Comparison of ENCODE assay signal across 14 cellular contexts in genomic region chr16:4678596-4678995, GRCh38. TPM values are rescaled to one million over a fixed set of nuclear protein-coding genes. Genes with fewer than 3 reads are reported as not detected.
DNase-seq lines count a peak whose midpoint lies in the region; ATAC-seq and TF ChIP-seq lines count a peak whose summit lies in the region.
"Had no signal": no experiment of that assay in that cellular context is flagged by ENCODE, and none has a peak within 500 bp of the region (broad histone marks: within the 10 kb centered on the region; RNA-seq: fewer than 3 reads in every experiment).

No MANE protein-coding gene starts in this region.

- peaks cover 5 to 8% of the 10 kb centered on the region in 2 donors for H3K36me3 Mint-ChIP-seq in activated T-cell treated with anti-CD3 and anti-CD28 coated beads, Interleukin-2, amount 50 U/mL, for 72 hours (ENCODE audit: insufficient read depth in 2 of 2)
- peaks cover 86% of the 10 kb centered on the region for H3K36me3 Mint-ChIP-seq in dendritic cell treated with granulocyte-macrophage colony-stimulating factor and Interleukin-4, amounts not matched to agents 40 ng/mL and 50 ng/mL, for 4 days (ENCODE audit: low read depth)

- peaks cover 43% of the 10 kb centered on the region for H3K4me1 ChIP-seq in PC-9 (replicated peaks; ENCODE audit: insufficient read depth)
- H3K4me1 ChIP-seq in prostate gland (replicated peaks): peaks cover 18% of the 10 kb centered on the region
- H3K4me1 ChIP-seq: HAP-1 had no signal

- no peaks in the 10 kb centered on the region for H3K27me3 ChIP-seq in PC-9 (ENCODE audit: insufficient read depth, low read depth)
- no peaks in the 10 kb centered on the region for H3K27me3 ChIP-seq in prostate gland (replicated peaks; ENCODE audit: insufficient read depth)

- DNase-seq in activated T-cell treated with anti-CD3 and anti-CD28 coated beads, Interleukin-2, amount 50 U/mL, for 72 hours: no peak
- DNase-seq in activated T-cell treated with anti-CD3 and anti-CD28 coated beads for 4 hours (no peak), PC-9 (no peak), prostate gland (ENCODE audit: low spot score) (no peak), activated gamma-delta T cell treated with Interleukin-2 at 50 U/mL for 16 hours (no peak), NCI-H2107 (lab: John Stamatoyannopoulos, UW) (no peak)
- no peak for DNase-seq in effector CD8-positive, alpha-beta T cell (lab: John Stamatoyannopoulos, UW)
- DNase-seq: DMS153; effector CD4-positive, alpha-beta T cell; NCI-H526; RPMI8226 had no signal

- peaks cover 41% of the 10 kb centered on the region for H3K4me1 Mint-ChIP-seq in activated T-cell treated with anti-CD3 and anti-CD28 coated beads, Interleukin-2, amount 50 U/mL, for 72 hours (ENCODE audit: low read depth)
- H3K4me1 Mint-ChIP-seq in dendritic cell treated with granulocyte-macrophage colony-stimulating factor and Interleukin-4, amounts not matched to agents 40 ng/mL and 50 ng/mL, for 4 days (ENCODE audit: low read depth): peaks cover 74% of the 10 kb centered on the region

- 80% methylated on average over 6 of the region's 6 CpGs for WGBS in prostate gland

- BruUV-seq in PC-9 (replicated peaks; lab: Mats Ljungman, UMichigan): no TSS peak

- peaks cover 45% of the 10 kb centered on the region for H3F3A ChIP-seq in PC-9 (ENCODE audit: insufficient read depth, low read depth)

- CTCF ChIA-PET in PC-9 (lab: Charles Lee): interaction anchor here (1.6 kb wide), 1 partner anchor 55 kb away, joined by 6 read pairs; the partner anchor contains the start of gene MGRN1

- POLR2A ChIA-PET in PC-9 (lab: Charles Lee; ENCODE audit: unreplicated experiment): no interaction called here

- TF ChIP-seq CTCF in PC-9 (conservative IDR thresholded peaks at IDR 0.05): no peak
- TF ChIP-seq CTCF in prostate gland (IDR thresholded peaks at IDR 0.05): no peak

- H2AFZ ChIP-seq in PC-9: no peak overlapping the region

- H3K27me3 Mint-ChIP-seq in activated T-cell treated with anti-CD3 and anti-CD28 coated beads, Interleukin-2, amount 50 U/mL, for 72 hours (ENCODE audit: low read depth): no peaks in the 10 kb centered on the region
- no peaks in the 10 kb centered on the region for H3K27me3 Mint-ChIP-seq in dendritic cell treated with granulocyte-macrophage colony-stimulating factor and Interleukin-4, amounts not matched to agents 40 ng/mL and 50 ng/mL, for 4 days

- no peak overlapping the region for H3K27ac ChIP-seq in PC-9
- H3K27ac ChIP-seq in prostate gland: peak overlapping the region; percentile 91 to 96
- H3K27ac ChIP-seq: thoracic aorta had no signal

- H3K79me2 ChIP-seq in PC-9 (ENCODE audit: low read depth): no peaks in the 10 kb centered on the region

- no peaks in the 10 kb centered on the region for H3K9me3 Mint-ChIP-seq in activated T-cell treated with anti-CD3 and anti-CD28 coated beads, Interleukin-2, amount 50 U/mL, for 72 hours
- H3K9me3 Mint-ChIP-seq in dendritic cell treated with granulocyte-macrophage colony-stimulating factor and Interleukin-4, amounts not matched to agents 40 ng/mL and 50 ng/mL, for 4 days: no peaks in the 10 kb centered on the region

- H3K9me3 ChIP-seq in PC-9 (ENCODE audit: insufficient read depth, low read depth) (no peaks in the 10 kb centered on the region), prostate gland (no peaks in the 10 kb centered on the region)
- H3K9me3 ChIP-seq: HAP-1, thoracic aorta had no signal

- H3K4me3 Mint-ChIP-seq in activated T-cell treated with anti-CD3 and anti-CD28 coated beads, Interleukin-2, amount 50 U/mL, for 72 hours: no peak overlapping the region
- H3K4me3 Mint-ChIP-seq in dendritic cell treated with granulocyte-macrophage colony-stimulating factor and Interleukin-4, amounts not matched to agents 40 ng/mL and 50 ng/mL, for 4 days: peak overlapping the region; percentile 30

- no peaks in the 10 kb centered on the region for H3K9me2 ChIP-seq in PC-9 (ENCODE audit: insufficient read depth)

- H3K4me3 ChIP-seq in PC-9: no peak overlapping the region
- H3K4me3 ChIP-seq in prostate gland: no peak overlapping the region
- H3K4me3 ChIP-seq: HAP-1, thoracic aorta had no signal

- H3K4me2 ChIP-seq in PC-9: 0 out of 2 replicates have a peak overlapping the region, but pooled peaks have one; percentile 87

- peak overlapping the region; percentile 20 for H3K27ac Mint-ChIP-seq in activated T-cell treated with anti-CD3 and anti-CD28 coated beads, Interleukin-2, amount 50 U/mL, for 72 hours
- peak overlapping the region; percentile 64 for H3K27ac Mint-ChIP-seq in dendritic cell treated with granulocyte-macrophage colony-stimulating factor and Interleukin-4, amounts not matched to agents 40 ng/mL and 50 ng/mL, for 4 days

- intact Hi-C loops in PC-9 (cut with micrococcal nuclease; ENCODE audit: unreplicated experiment): no loop called here
- intact Hi-C loops in dendritic cell treated with granulocyte-macrophage colony-stimulating factor and Interleukin-4, amounts not matched to agents 40 ng/mL and 50 ng/mL, for 4 days (cut with micrococcal nuclease): no loop called here
- intact Hi-C loops in prostate gland (cut with DNase I): no loop called here

- no peak for TF ChIP-seq POLR2A in prostate gland (IDR thresholded peaks at IDR 0.05)

- no peak for ATAC-seq in activated T-cell treated with anti-CD3 and anti-CD28 coated beads, Interleukin-2, amount 50 U/mL, for 72 hours (replicated peaks in 1 of 2)

- H3K36me3 ChIP-seq in PC-9 (ENCODE audit: low read depth) (no peaks in the 10 kb centered on the region; the same call in 1 of the 2 replicates), prostate gland (peaks cover 0 to under 1% of the 10 kb centered on the region in 2 donors)

- H4K20me1 ChIP-seq in PC-9 (ENCODE audit: insufficient read depth): no peaks in the 10 kb centered on the region

RNA-seq across cellular contexts. Expression of gene NUDT16L1, which starts 14.8 kb away (rescaled TPM):
- total RNA-seq in activated T-cell treated with anti-CD3 and anti-CD28 coated beads, Interleukin-2, amount 50 U/mL, for 72 hours: 10 to 100 TPM; 22.8 to 28.0 TPM
- total RNA-seq in PC-9 (2021) (25.7 and 37.5 TPM in 2 replicates), prostate gland (10 to 100 TPM; 57.4 to 75.3 TPM)

RNA-seq across cellular contexts. Expression of gene MGRN1, which starts 54.0 kb away (rescaled TPM):
- total RNA-seq in activated T-cell treated with anti-CD3 and anti-CD28 coated beads, Interleukin-2, amount 50 U/mL, for 72 hours: 100 to 1,000 TPM; 107 to 116 TPM
- total RNA-seq in PC-9 (2021): 67.9 and 70.4 TPM in 2 replicates
- total RNA-seq in prostate gland: 100 to 1,000 TPM in 1 of 2 donors, 10 to 100 TPM in 1; 59.6 to 101 TPM

RNA-seq across cellular contexts. Expression of gene ANKS3, which starts 55.5 kb away (rescaled TPM):
- 10 to 100 TPM; 18.0 to 20.6 TPM for total RNA-seq in activated T-cell treated with anti-CD3 and anti-CD28 coated beads, Interleukin-2, amount 50 U/mL, for 72 hours
- 32.8 and 35.0 TPM in 2 replicates for total RNA-seq in PC-9 (2021)
- 10 to 100 TPM; 19.1 to 42.9 TPM for total RNA-seq in prostate gland

RNA-seq across cellular contexts. Expression of gene DNAAF8, which starts 55.7 kb away (rescaled TPM):
- under 1 TPM in 1 of 2 donors, not detected in 1; 0.48 TPM for total RNA-seq in activated T-cell treated with anti-CD3 and anti-CD28 coated beads, Interleukin-2, amount 50 U/mL, for 72 hours
- total RNA-seq in PC-9 (2021) (1.8 and 2.4 TPM in 2 replicates), prostate gland (10 to 100 TPM in 1 of 2 donors, 1 to 10 TPM in 1; 7.1 to 21.9 TPM)
- total RNA-seq: thoracic aorta had no signal
